3 cellular contexts compared by ENCODE assay signal in the genomic region with DNA sequence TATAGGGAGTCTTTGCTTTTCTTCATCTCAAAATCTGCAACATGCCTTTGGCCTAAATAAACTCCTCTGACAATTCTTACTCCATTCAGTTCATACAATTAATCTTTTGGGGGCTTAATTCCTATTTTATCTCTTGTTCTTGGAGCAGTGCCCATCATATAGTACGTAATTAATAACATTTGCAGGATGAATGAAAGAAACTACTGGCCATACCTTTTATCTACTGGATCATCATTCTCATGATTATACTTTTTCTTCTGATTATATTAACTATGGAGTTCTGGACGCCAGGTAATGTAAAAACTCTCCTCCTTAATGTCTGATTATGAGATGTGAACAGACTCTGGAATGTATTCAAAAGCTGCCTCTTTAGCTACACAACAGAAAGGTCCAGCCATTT. TPM values are rescaled to one million over a fixed set of nuclear protein-coding genes. Genes with fewer than 3 reads are reported as not detected.
"Had no signal": no experiment of that assay in that cellular context is flagged by ENCODE, and none has a peak within 500 bp of the region (broad histone marks: within the 10 kb centered on the region; RNA-seq: fewer than 3 reads in every experiment).

No MANE protein-coding gene starts in this region.

- ATAC-seq: GM12878 had no signal

- H3K4me3 ChIP-seq: GM12878 had no signal

- DNase-seq: GDM1, GF-D8 had no signal

RNA-seq across cellular contexts. Expression of gene SCN5A, which starts 46.5 kb away (rescaled TPM):
- total RNA-seq: GM12878 had no signal
- polyA plus RNA-seq: GM12878 had no signal
